24 cellular contexts compared by ENCODE assay signal in the genomic region with DNA sequence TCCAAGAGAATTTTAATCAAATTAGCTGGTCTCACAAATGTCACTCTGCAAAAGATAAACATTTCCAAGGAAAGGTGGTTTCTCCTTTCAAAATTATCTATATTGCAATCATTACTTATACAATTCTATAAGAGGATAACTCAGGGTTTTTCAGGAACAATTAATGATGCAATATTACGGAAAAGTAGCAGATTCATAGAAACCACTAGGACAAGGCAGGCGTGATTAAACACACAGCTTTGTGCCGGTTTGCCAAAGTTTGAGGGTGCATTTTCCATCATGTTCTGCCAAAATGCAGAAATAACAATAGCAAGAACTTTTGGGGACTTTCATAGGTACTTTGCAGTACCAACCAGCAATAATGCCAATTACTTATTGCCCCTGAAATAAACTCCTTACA. TPM values are rescaled to one million over a fixed set of nuclear protein-coding genes. Genes with fewer than 3 reads are reported as not detected.
DNase-seq lines count a peak whose midpoint lies in the region; ATAC-seq, FAIRE-seq and TF ChIP-seq lines count a peak whose summit lies in the region.
"Had no signal": no experiment of that assay in that cellular context is flagged by ENCODE, and none has a peak within 500 bp of the region (broad histone marks: within the 10 kb centered on the region; RNA-seq: fewer than 3 reads in every experiment).

No MANE protein-coding gene starts in this region.

- H3K4me1 ChIP-seq in A549 (peaks cover 24% of the 10 kb centered on the region), tibial artery (peaks cover 0 to 19% (median 12%) of the 10 kb centered on the region in 4 donors)

- H3K4me3 ChIP-seq in A549 (no peak overlapping the region), tibial artery (no peak overlapping the region)
- H3K4me3 ChIP-seq: adrenal gland, pancreas had no signal

- ATAC-seq in A549 (no peak), T-cell (replicated peaks in 1 of 4) (no peak), HG02798 (IDR thresholded peaks at IDR 0.05; ENCODE audit: poor library complexity, unreplicated experiment) (no peak)
- ATAC-seq in central memory CD8-positive, alpha-beta T cell (replicated peaks; ENCODE audit: extremely low read depth, poor library complexity, severe bottlenecking), result no peak
- ATAC-seq: left colon had no signal

- peaks cover 0 to 16% of the 10 kb centered on the region in 2 donors for H3K27me3 ChIP-seq in tibial artery

- TF ChIP-seq CTCF in A549 (IDR thresholded peaks at IDR 0.05), result no peak
- TF ChIP-seq CTCF in tibial artery (IDR thresholded peaks at IDR 0.05), result no peak

- no peaks in the 10 kb centered on the region for H3K9me3 ChIP-seq in A549
- H3K9me3 ChIP-seq in tibial artery, result no peaks in the 10 kb centered on the region
- H3K9me3 ChIP-seq: adrenal gland, pancreas had no signal

- H3K4me3 Mint-ChIP-seq in T-helper 2 cell treated with Interferon-gamma antibody and Interleukin-4, amounts not matched to agents 5 μg/mL and 100 μg/mL, for 36 hours, result peak overlapping the region; percentile 72
- peak overlapping the region in 2 of 3 donors; percentile 61 to 65 for H3K4me3 Mint-ChIP-seq in T-cell
- H3K4me3 Mint-ChIP-seq in central memory CD8-positive, alpha-beta T cell, result peak overlapping the region; percentile 84
- H3K4me3 Mint-ChIP-seq: dendritic cell treated with granulocyte-macrophage colony-stimulating factor and Interleukin-4, amounts not matched to agents 40 ng/mL and 50 ng/mL, for 4 days had no signal

- intact Hi-C loops in tibial artery (cut with DNase I; ENCODE audit: low total_unique reads), result no loop called here

- CTCF ChIA-PET in A549 (lab: Yijun Ruan, JAX), result interaction anchor here (1.5 kb wide), 1 partner anchor 271 kb away, joined by 6 read pairs; no protein-coding TSS in a partner anchor
- CTCF ChIA-PET in T-cell (lab: Charles Lee), result no interaction called here

- H3K36me3 ChIP-seq in tibial artery, result no peaks in the 10 kb centered on the region
- H3K36me3 ChIP-seq: adrenal gland, pancreas had no signal

- no peak for TF ChIP-seq EP300 in A549 (IDR thresholded peaks at IDR 0.05)

- H3K27ac Mint-ChIP-seq in T-helper 2 cell treated with Interferon-gamma antibody and Interleukin-4, amounts not matched to agents 5 μg/mL and 100 μg/mL, for 36 hours, result no peak overlapping the region
- H3K27ac Mint-ChIP-seq in T-cell, result no peak overlapping the region
- peak overlapping the region; percentile 97 for H3K27ac Mint-ChIP-seq in central memory CD8-positive, alpha-beta T cell (ENCODE audit: low read depth)

- H3K4me1 Mint-ChIP-seq in T-helper 2 cell treated with Interferon-gamma antibody and Interleukin-4, amounts not matched to agents 5 μg/mL and 100 μg/mL, for 36 hours (ENCODE audit: low read depth), result peaks cover 25% of the 10 kb centered on the region
- H3K4me1 Mint-ChIP-seq in T-cell, result peaks cover 25 to 35% (median 26%) of the 10 kb centered on the region in 3 donors
- H3K4me1 Mint-ChIP-seq in central memory CD8-positive, alpha-beta T cell, result peaks cover 71% of the 10 kb centered on the region

- FAIRE-seq in A549 (lab: Jason Lieb, UNC), result no peak
- FAIRE-seq: D721Med, endothelial cell of umbilical vein, pancreas had no signal

- H3K27me3 Mint-ChIP-seq in T-helper 2 cell treated with Interferon-gamma antibody and Interleukin-4, amounts not matched to agents 5 μg/mL and 100 μg/mL, for 36 hours (ENCODE audit: low read depth), result peaks cover 23% of the 10 kb centered on the region
- H3K27me3 Mint-ChIP-seq in T-cell, result peaks cover 25 to 57% of the 10 kb centered on the region in 2 donors
- H3K27me3 Mint-ChIP-seq in central memory CD8-positive, alpha-beta T cell, result peaks cover 56% of the 10 kb centered on the region
- H3K27me3 Mint-ChIP-seq: dendritic cell treated with granulocyte-macrophage colony-stimulating factor and Interleukin-4, amounts not matched to agents 40 ng/mL and 50 ng/mL, for 4 days had no signal

- peaks cover 3% of the 10 kb centered on the region for H3K36me3 Mint-ChIP-seq in T-helper 2 cell treated with Interferon-gamma antibody and Interleukin-4, amounts not matched to agents 5 μg/mL and 100 μg/mL, for 36 hours (ENCODE audit: low read depth)
- H3K36me3 Mint-ChIP-seq in T-cell, result no peaks in the 10 kb centered on the region
- H3K36me3 Mint-ChIP-seq in central memory CD8-positive, alpha-beta T cell (ENCODE audit: insufficient read depth), result peaks cover 9% of the 10 kb centered on the region
- H3K36me3 Mint-ChIP-seq: naive thymus-derived CD8-positive, alpha-beta T cell had no signal

- TF ChIP-seq POLR2A in A549 (IDR thresholded peaks at IDR 0.05; ENCODE audit: low read length), result no peak

- WGBS in A549 (ENCODE audit: missing lambda C conversion rate), result 81% methylated on average over 3 of the region's 3 CpGs

- H3K27ac ChIP-seq in A549, result no peak overlapping the region
- no peak overlapping the region for H3K27ac ChIP-seq in tibial artery
- H3K27ac ChIP-seq: adrenal gland, pancreas had no signal

- H3K4me2 ChIP-seq in A549, result peak overlapping the region; percentile 65; the same call in 1 of the 3 replicates

- H3K9me3 Mint-ChIP-seq in T-helper 2 cell treated with Interferon-gamma antibody and Interleukin-4, amounts not matched to agents 5 μg/mL and 100 μg/mL, for 36 hours, result no peaks in the 10 kb centered on the region
- no peaks in the 10 kb centered on the region for H3K9me3 Mint-ChIP-seq in T-cell
- no peaks in the 10 kb centered on the region for H3K9me3 Mint-ChIP-seq in central memory CD8-positive, alpha-beta T cell
- H3K9me3 Mint-ChIP-seq: dendritic cell treated with granulocyte-macrophage colony-stimulating factor and Interleukin-4, amounts not matched to agents 40 ng/mL and 50 ng/mL, for 4 days; naive thymus-derived CD8-positive, alpha-beta T cell had no signal

- no peak for DNase-seq in T-helper 2 cell treated with Interferon-gamma antibody and Interleukin-4, amounts not matched to agents 5 μg/mL and 100 μg/mL, for 36 hours (ENCODE audit: low spot score)
- DNase-seq in T-helper 2 cell (no peak), A549 (ENCODE audit: low read depth in 1 of 2, low spot score in 1 of 2) (no peak), T-cell (no peak), tibial artery (no peak), NCI-H1092 (lab: John Stamatoyannopoulos, UW) (no peak)
- no peak for DNase-seq in central memory CD8-positive, alpha-beta T cell (ENCODE audit: low spot score in 2 of 2)
- DNase-seq: GOT3, head of caudate nucleus, left colon, NCI-H1105, NCI-H2029 treated with DMSO at 0.1 percent for 48 hours, NCI-H748 treated with DMSO at 0.1 percent for 48 hours, SHP77, substantia nigra had no signal

- POLR2A ChIA-PET in A549 (lab: Yijun Ruan, JAX) (interaction anchor here (1.9 kb wide), 1 partner anchor 21 kb away, joined by 8 read pairs; the partner anchor contains the start of gene PARK7), T-cell (lab: Charles Lee) (interaction anchor here (0.6 to 1.3 kb wide), 3 partner anchors 9 to 1297 kb away, joined by 3 to 4 read pairs (median 4); partner anchors contain the start of gene PER3 (in 1 of the 2))

- no peak for TF ChIP-seq RAD21 in A549 (conservative IDR thresholded peaks at IDR 0.05 in 1 of 2, IDR thresholded peaks at IDR 0.05 in 1 of 2)

TF ChIP-seq in A549, 52 proteins besides CTCF, POLR2A, EP300 and RAD21:
- TF ChIP-seq REST (IDR thresholded peaks at IDR 0.05), result no peak
- TF ChIP-seq SREBF2 (IDR thresholded peaks at IDR 0.05), result no peak
- TF ChIP-seq ZC3H11A (IDR thresholded peaks at IDR 0.05), result no peak
- no peak for TF ChIP-seq GATA3 (IDR thresholded peaks at IDR 0.05; ENCODE audit: borderline replicate concordance)
- no peak for TF ChIP-seq RNF2 (IDR thresholded peaks at IDR 0.05; ENCODE audit: borderline replicate concordance, low read depth)
- no peak for TF ChIP-seq EHF (CRISPR knock-in tag; IDR thresholded peaks at IDR 0.05)

RNA-seq across cellular contexts. Expression of gene TNFRSF9, which starts 0.6 kb away (rescaled TPM):
- polyA plus RNA-seq in A549 (2011; rRNA removed) (3.2 and 3.4 TPM in 2 replicates), A549 (2017; fragmentation: RNase III; extraction: RNeasy Plus Mini Kit Qiagen cat#74134 plus additional on column Dnase treatment) (0.75 to 1.8 TPM (median 1.0 TPM) in 3 replicates)
- polyA plus RNA-seq in A549 (2012; cell fraction: cytosol; rRNA removed), result 0.87 and 1.0 TPM in 2 replicates
- 0.83 and 1.5 TPM in 2 replicates for polyA plus RNA-seq in A549 (2012; cell fraction: nucleus; rRNA removed)
- 1.9 and 4.2 TPM in 2 replicates for polyA minus RNA-seq in A549 (2011; rRNA and poly(A)+ RNA removed)
- total RNA-seq in T-cell, result 1 to 10 TPM in 1 of 5 donors, under 1 TPM in 4; 0.59 to 4.3 (median 0.88) TPM
- total RNA-seq: right cardiac atrium had no signal
- polyA plus RNA-seq: BJ had no signal

RNA-seq across cellular contexts. Expression of gene PARK7, which starts 21.5 kb away (rescaled TPM):
- polyA plus RNA-seq in A549 (2011; rRNA removed) (317 and 446 TPM in 2 replicates), A549 (2017; fragmentation: RNase III; extraction: RNeasy Plus Mini Kit Qiagen cat#74134 plus additional on column Dnase treatment) (364 to 374 TPM (median 372 TPM) in 3 replicates)
- 250 and 287 TPM in 2 replicates for polyA plus RNA-seq in A549 (2012; cell fraction: cytosol; rRNA removed)
- 60.2 and 107 TPM in 2 replicates for polyA plus RNA-seq in A549 (2012; cell fraction: nucleus; rRNA removed)
- polyA minus RNA-seq in A549 (2011; rRNA and poly(A)+ RNA removed), result 68.9 and 96.2 TPM in 2 replicates
- total RNA-seq in T-cell, result 100 to 1,000 TPM; 103 to 125 (median 116) TPM
